Comparison of ENCODE assay signal across 15 cellular contexts in the genomic region with DNA sequence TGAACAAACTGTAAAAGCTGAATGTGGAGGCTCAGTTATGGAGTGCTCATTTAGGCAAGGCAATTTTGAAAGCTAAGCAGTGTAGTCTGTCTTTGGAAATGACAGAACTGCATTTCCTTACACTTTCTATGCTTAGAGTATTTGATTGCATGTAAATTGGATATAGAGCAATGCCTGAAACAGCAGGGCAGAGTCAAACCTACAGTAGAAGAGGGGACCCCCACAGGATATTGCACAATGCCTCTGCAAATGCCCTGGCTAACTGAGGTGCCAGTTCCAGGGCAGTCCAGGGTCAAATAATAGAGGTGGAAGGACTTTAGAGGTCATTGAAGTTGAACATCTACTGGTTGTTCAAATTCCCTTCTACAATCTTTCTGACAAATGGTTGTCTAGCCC. TPM values are rescaled to one million over a fixed set of nuclear protein-coding genes. Genes with fewer than 3 reads are reported as not detected.
"Had no signal": no experiment of that assay in that cellular context is flagged by ENCODE, and none has a peak within 500 bp of the region (broad histone marks: within the 10 kb centered on the region; RNA-seq: fewer than 3 reads in every experiment).

No MANE protein-coding gene starts in this region.

- H3K9me3 Mint-ChIP-seq: activated naive CD8-positive, alpha-beta T cell treated with anti-CD3 and anti-CD28 coated beads for 36 hours; memory B cell; natural killer cell treated with Interleukin-12 subunit alpha and Interleukin-12 subunit beta and Interleukin-15 and Interleukin-18, amount 100 ng/mL, for 72 hours; stimulated activated naive B cell treated with anti-CD40 and anti-IgM and Interleukin-4, amounts not matched to agents 10 μg/mL and 1 μg/mL and 100 μg/mL, for 72 hours had no signal

- H3K4me3 ChIP-seq: pancreas, tibial artery, uterus had no signal

- H3K27ac ChIP-seq: pancreas, tibial artery, uterus had no signal

- ATAC-seq: activated CD4-positive, CD25-positive, alpha-beta regulatory T cell treated with anti-CD3 and anti-CD28 coated beads, Interleukin-2, amount 50 U/mL, for 24 hours; left ventricle myocardium superior; natural killer cell treated with Interleukin-12 subunit alpha and Interleukin-12 subunit beta and Interleukin-15 and Interleukin-18, amount 100 ng/mL, for 72 hours; pancreas; stimulated activated naive B cell treated with anti-CD40 and anti-IgM and Interleukin-4, amounts not matched to agents 10 μg/mL and 1 μg/mL and 100 μg/mL, for 72 hours had no signal

- H3K36me3 Mint-ChIP-seq: activated naive CD8-positive, alpha-beta T cell treated with anti-CD3 and anti-CD28 coated beads for 36 hours; stimulated activated naive B cell treated with anti-CD40 and anti-IgM and Interleukin-4, amounts not matched to agents 10 μg/mL and 1 μg/mL and 100 μg/mL, for 72 hours had no signal

- H3K27me3 ChIP-seq: tibial artery had no signal

- H3K27ac Mint-ChIP-seq: activated naive CD8-positive, alpha-beta T cell treated with anti-CD3 and anti-CD28 coated beads for 36 hours; memory B cell; natural killer cell treated with Interleukin-12 subunit alpha and Interleukin-12 subunit beta and Interleukin-15 and Interleukin-18, amount 100 ng/mL, for 72 hours; stimulated activated naive B cell treated with anti-CD40 and anti-IgM and Interleukin-4, amounts not matched to agents 10 μg/mL and 1 μg/mL and 100 μg/mL, for 72 hours had no signal

- H3K4me1 ChIP-seq: uterus had no signal

- H3K9me3 ChIP-seq: pancreas, tibial artery, uterus had no signal

- DNase-seq: activated CD4-positive, alpha-beta T cell treated with anti-CD3 and anti-CD28 coated beads, Interleukin-2, amount 50 U/mL, for 1 hour; activated CD8-positive, alpha-beta memory T cell treated with anti-CD3 and anti-CD28 coated beads for 24 hours; activated naive CD8-positive, alpha-beta T cell treated with anti-CD3 and anti-CD28 coated beads for 36 hours; aorta; dermis blood vessel endothelial cell; hippocampal formation; left ventricle myocardium superior; pancreas; stimulated activated CD4-positive, alpha-beta T cell treated with anti-CD3 and anti-CD28 coated beads, Interleukin-2, amount 100 ng/mL, for 48 hours; stimulated activated naive B cell treated with anti-CD40 and anti-IgM and Interleukin-4, amounts not matched to agents 10 μg/mL and 1 μg/mL and 100 μg/mL, for 72 hours; tibial artery; uterus had no signal

- H3K4me3 Mint-ChIP-seq: natural killer cell treated with Interleukin-12 subunit alpha and Interleukin-12 subunit beta and Interleukin-15 and Interleukin-18, amount 100 ng/mL, for 72 hours had no signal

- H3K36me3 ChIP-seq: pancreas, tibial artery, uterus had no signal

RNA-seq across cellular contexts. Expression of a gene that starts 2.2 kb away (rescaled TPM):
- total RNA-seq: dermis blood vessel endothelial cell; natural killer cell treated with Interleukin-12 subunit alpha and Interleukin-12 subunit beta and Interleukin-15 and Interleukin-18, amount 100 ng/mL, for 72 hours had no signal
